9 cellular contexts compared by ENCODE assay signal in genomic region chr9:5976668-5977397, GRCh38. TPM values are rescaled to one million over a fixed set of nuclear protein-coding genes. Genes with fewer than 3 reads are reported as not detected.
DNase-seq lines count a peak whose midpoint lies in the region; ATAC-seq and TF ChIP-seq lines count a peak whose summit lies in the region.
"Had no signal": no experiment of that assay in that cellular context is flagged by ENCODE, and none has a peak within 500 bp of the region (broad histone marks: within the 10 kb centered on the region; RNA-seq: fewer than 3 reads in every experiment).

No MANE protein-coding gene starts in this region.

- H3K36me3 Mint-ChIP-seq in activated T-helper 2 cell treated with anti-CD3 and anti-CD28 coated beads, Interferon-gamma antibody, Interleukin-2, Interleukin-4, amounts not matched to agents 10 μg/mL and 5 μg/mL and 100 μg/mL, durations not matched to agents 14 hours and 24 hours and 36 hours (ENCODE audit: low read depth), result peaks cover 42% of the 10 kb centered on the region

- peak; percentile 51 for ATAC-seq in GM18520 (IDR thresholded peaks at IDR 0.05; ENCODE audit: unreplicated experiment)
- ATAC-seq in HG02938 (IDR thresholded peaks at IDR 0.05; ENCODE audit: unreplicated experiment), result peak; percentile 69
- ATAC-seq in GM18505 (IDR thresholded peaks at IDR 0.05; ENCODE audit: unreplicated experiment), result no peak
- ATAC-seq in activated CD4-positive, CD25-positive, alpha-beta regulatory T cell treated with anti-CD3 and anti-CD28 coated beads, Interleukin-2, amount 50 U/mL, for 24 hours, result no peak

- TF ChIP-seq CTCF in vagina (IDR thresholded peaks at IDR 0.05), result no peak

- H3K4me1 Mint-ChIP-seq in activated T-helper 2 cell treated with anti-CD3 and anti-CD28 coated beads, Interferon-gamma antibody, Interleukin-2, Interleukin-4, amounts not matched to agents 10 μg/mL and 5 μg/mL and 100 μg/mL, durations not matched to agents 14 hours and 24 hours and 36 hours (ENCODE audit: low read depth), result peaks cover 16% of the 10 kb centered on the region

- H3K4me1 ChIP-seq in muscle layer of duodenum (ENCODE audit: control insufficient read depth in 1 of 2, insufficient read depth in 2 of 2, low read length in 2 of 2), result peaks cover 5 to 9% of the 10 kb centered on the region in 2 donors
- H3K4me1 ChIP-seq in vagina, result peaks cover 22% of the 10 kb centered on the region

- no peaks in the 10 kb centered on the region for H3K9me3 Mint-ChIP-seq in activated T-helper 2 cell treated with anti-CD3 and anti-CD28 coated beads, Interferon-gamma antibody, Interleukin-2, Interleukin-4, amounts not matched to agents 10 μg/mL and 5 μg/mL and 100 μg/mL, durations not matched to agents 14 hours and 24 hours and 36 hours

- no peak overlapping the region for H3K4me3 Mint-ChIP-seq in activated T-helper 2 cell treated with anti-CD3 and anti-CD28 coated beads, Interferon-gamma antibody, Interleukin-2, Interleukin-4, amounts not matched to agents 10 μg/mL and 5 μg/mL and 100 μg/mL, durations not matched to agents 14 hours and 24 hours and 36 hours (ENCODE audit: low read depth)

- peaks cover 0 to 7% of the 10 kb centered on the region in 2 donors for H3K36me3 ChIP-seq in muscle layer of duodenum (ENCODE audit: control insufficient read depth in 1 of 2, insufficient read depth in 2 of 2, low read length in 2 of 2)
- H3K36me3 ChIP-seq in vagina, result peaks cover 0 to 9% of the 10 kb centered on the region in 2 donors

- H3K4me3 ChIP-seq in muscle layer of duodenum (ENCODE audit: low read depth in 1 of 2, low read length in 2 of 2) (no peak overlapping the region), vagina (no peak overlapping the region)

- peak overlapping the region; percentile 44 for H3K27ac Mint-ChIP-seq in activated T-helper 2 cell treated with anti-CD3 and anti-CD28 coated beads, Interferon-gamma antibody, Interleukin-2, Interleukin-4, amounts not matched to agents 10 μg/mL and 5 μg/mL and 100 μg/mL, durations not matched to agents 14 hours and 24 hours and 36 hours

- H3K27me3 Mint-ChIP-seq in activated T-helper 2 cell treated with anti-CD3 and anti-CD28 coated beads, Interferon-gamma antibody, Interleukin-2, Interleukin-4, amounts not matched to agents 10 μg/mL and 5 μg/mL and 100 μg/mL, durations not matched to agents 14 hours and 24 hours and 36 hours (ENCODE audit: low read depth), result no peaks in the 10 kb centered on the region

- no peaks in the 10 kb centered on the region for H3K27me3 ChIP-seq in muscle layer of duodenum (ENCODE audit: low read depth, low read length)
- no peaks in the 10 kb centered on the region for H3K27me3 ChIP-seq in vagina

- peak overlapping the region; percentile 67 for H3K27ac ChIP-seq in muscle layer of duodenum (ENCODE audit: low read length)
- no peak overlapping the region for H3K27ac ChIP-seq in vagina
- H3K27ac ChIP-seq: HL-60 had no signal

- H3K9me3 ChIP-seq in muscle layer of duodenum (ENCODE audit: control insufficient read depth in 1 of 2, low read length in 2 of 2) (no peaks in the 10 kb centered on the region), vagina (no peaks in the 10 kb centered on the region)

- DNase-seq in activated T-helper 2 cell treated with anti-CD3 and anti-CD28 coated beads, Interferon-gamma antibody, Interleukin-2, Interleukin-4, amounts not matched to agents 10 μg/mL and 5 μg/mL and 100 μg/mL, durations not matched to agents 14 hours and 24 hours and 36 hours (ENCODE audit: low spot score), result no peak
- DNase-seq in NCI-H446 (lab: John Stamatoyannopoulos, UW) (no peak), vagina (ENCODE audit: extremely low spot score in 2 of 2) (no peak)

- intact Hi-C loops in activated T-helper 2 cell treated with anti-CD3 and anti-CD28 coated beads, Interferon-gamma antibody, Interleukin-2, Interleukin-4, amounts not matched to agents 10 μg/mL and 5 μg/mL and 100 μg/mL, durations not matched to agents 14 hours and 24 hours and 36 hours (cut with micrococcal nuclease), result no loop called here
- intact Hi-C loops in vagina (cut with DNase I), result no loop called here

- no peak for TF ChIP-seq POLR2A in GM18505 (IDR thresholded peaks at IDR 0.05; ENCODE audit: borderline replicate concordance, extremely low read depth, insufficient read depth, insufficient read length)
- no peak for TF ChIP-seq POLR2A in vagina (IDR thresholded peaks at IDR 0.05)

RNA-seq across cellular contexts. Expression of gene RANBP6, which starts 38.6 kb away (rescaled TPM):
- total RNA-seq in activated T-helper 2 cell treated with anti-CD3 and anti-CD28 coated beads, Interferon-gamma antibody, Interleukin-2, Interleukin-4, amounts not matched to agents 10 μg/mL and 5 μg/mL and 100 μg/mL, durations not matched to agents 14 hours and 24 hours and 36 hours, result 20.1 and 21.1 TPM in 2 replicates
- 10.1 TPM for total RNA-seq in vagina

Comparison
In these comparisons a context has a peak if more than half of its experiments do, and no peak if none do; other contexts are left out.
1. ATAC-seq: peak in GM18520 (single experiment) and HG02938 (single experiment); none in GM18505 (single experiment) and activated CD4-positive, CD25-positive, alpha-beta regulatory T cell treated with anti-CD3 and anti-CD28 coated beads, Interleukin-2, amount 50 U/mL, for 24 hours (0 of 2).